ENCODE assay signal across 25 cellular contexts in the genomic region with DNA sequence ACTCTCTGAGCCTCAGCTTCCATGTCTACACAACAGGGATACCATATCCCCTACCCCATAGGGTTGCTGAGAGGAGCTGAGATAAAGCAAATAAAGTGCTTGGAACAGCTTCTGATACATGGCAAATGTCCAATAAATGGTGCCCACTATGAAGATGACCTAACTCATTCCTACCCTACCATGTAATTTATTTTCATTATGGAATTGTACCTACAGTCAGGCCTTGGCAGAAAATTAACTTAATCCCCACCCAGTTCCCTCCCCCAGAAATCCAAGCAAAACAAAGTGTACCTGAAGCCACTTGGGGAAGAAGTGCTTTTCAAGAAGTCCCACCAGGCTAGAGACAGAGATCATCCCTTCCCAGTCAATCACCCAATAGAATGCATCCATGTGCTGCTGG. TPM values are rescaled to one million over a fixed set of nuclear protein-coding genes. Genes with fewer than 3 reads are reported as not detected.
DNase-seq lines count a peak whose midpoint lies in the region; ATAC-seq and TF ChIP-seq lines count a peak whose summit lies in the region.
"Had no signal": no experiment of that assay in that cellular context is flagged by ENCODE, and none has a peak within 500 bp of the region (broad histone marks: within the 10 kb centered on the region; RNA-seq: fewer than 3 reads in every experiment).

No MANE protein-coding gene starts in this region.

- no peaks in the 10 kb centered on the region for H3K27me3 Mint-ChIP-seq in activated CD8-positive, alpha-beta T cell treated with anti-CD3 and anti-CD28 coated beads, Interleukin-2, amount 10 ng/mL, durations not matched to agents 7 days and 5 days (ENCODE audit: low read depth)
- H3K27me3 Mint-ChIP-seq: activated naive CD4-positive, alpha-beta T cell treated with anti-CD3 and anti-CD28 coated beads, Interleukin-2, amount 50 U/mL, for 24 hours; stimulated activated memory B cell treated with anti-CD40 and anti-IgM and Interleukin-4, amounts not matched to agents 10 μg/mL and 1 μg/mL and 100 μg/mL, for 72 hours; type B pancreatic cell had no signal

- DNase-seq in DMS79 treated with DMSO at 0.1 percent for 48 hours (lab: John Stamatoyannopoulos, UW) (peak; percentile 65), kidney tubule cell (ENCODE audit: low spot score) (peak; percentile 63), germinal center (ENCODE audit: low spot score) (no peak), NCI-H2107 (lab: John Stamatoyannopoulos, UW) (no peak)
- no peak for DNase-seq in activated CD8-positive, alpha-beta T cell treated with anti-CD3 and anti-CD28 coated beads, Interleukin-2, amount 10 ng/mL, durations not matched to agents 7 days and 5 days
- DNase-seq: activated CD4-positive, alpha-beta T cell treated with anti-CD3 and anti-CD28 coated beads for 48 hours; C1 segment of cervical spinal cord; effector CD4-positive, alpha-beta T cell; HCEC 1CT; left lung; mesendoderm; NCI-H1092; NCI-H1694; NCI-H526; ovary; SIG-M5; stimulated activated CD4-positive, alpha-beta T cell treated with anti-CD3 and anti-CD28 coated beads, Interleukin-15, amount 100 ng/mL, for 24 hours; T-helper 9 cell had no signal

- CTCF ChIA-PET in activated CD8-positive, alpha-beta T cell treated with anti-CD3 and anti-CD28 coated beads, Interleukin-2, amount 10 ng/mL, durations not matched to agents 7 days and 5 days (lab: Charles Lee) = interaction anchor here (1.0 to 4.5 kb wide), 3 partner anchors 9 to 18 kb away, joined by 3 to 40 read pairs (median 4); partner anchors contain the start of gene TFIP11

- H2AFZ ChIP-seq in KMS-11 (ENCODE audit: low read depth) = no peak overlapping the region

- H3K36me3 ChIP-seq in KMS-11 (ENCODE audit: insufficient read depth) = peaks cover 44% of the 10 kb centered on the region; the same call in 1 of the 2 replicates
- H3K36me3 ChIP-seq: ovary had no signal

- H3K79me2 ChIP-seq in KMS-11 (ENCODE audit: insufficient read depth, low read depth) = peaks cover 55% of the 10 kb centered on the region; the same call in 1 of the 2 replicates

- POLR2A ChIA-PET in activated CD8-positive, alpha-beta T cell treated with anti-CD3 and anti-CD28 coated beads, Interleukin-2, amount 10 ng/mL, durations not matched to agents 7 days and 5 days (lab: Charles Lee) = interaction anchor here (0.6 to 2.9 kb wide), 3 partner anchors 9 to 41 kb away, joined by 3 to 12 read pairs (median 3); partner anchors contain the start of gene TFIP11

- H3K9ac ChIP-seq in KMS-11 = no peak overlapping the region; the same call in 1 of the 2 replicates

- no peaks in the 10 kb centered on the region for H4K20me1 ChIP-seq in KMS-11 (ENCODE audit: insufficient read depth)

- H3K4me1 Mint-ChIP-seq in activated CD8-positive, alpha-beta T cell treated with anti-CD3 and anti-CD28 coated beads, Interleukin-2, amount 10 ng/mL, durations not matched to agents 7 days and 5 days (ENCODE audit: low read depth) = peaks cover 14% of the 10 kb centered on the region
- H3K4me1 Mint-ChIP-seq: activated naive CD4-positive, alpha-beta T cell treated with anti-CD3 and anti-CD28 coated beads, Interleukin-2, amount 50 U/mL, for 24 hours; stimulated activated memory B cell treated with anti-CD40 and anti-IgM and Interleukin-4, amounts not matched to agents 10 μg/mL and 1 μg/mL and 100 μg/mL, for 72 hours had no signal

- ATAC-seq in activated CD8-positive, alpha-beta T cell treated with anti-CD3 and anti-CD28 coated beads, Interleukin-2, amount 10 ng/mL, durations not matched to agents 7 days and 5 days = no peak
- no peak for ATAC-seq in HG03095 (IDR thresholded peaks at IDR 0.05; ENCODE audit: unreplicated experiment)
- ATAC-seq: left lung; Panc1; stimulated activated memory B cell treated with anti-CD40 and anti-IgM and Interleukin-4, amounts not matched to agents 10 μg/mL and 1 μg/mL and 100 μg/mL, for 72 hours had no signal

- H3K4me3 Mint-ChIP-seq in activated CD8-positive, alpha-beta T cell treated with anti-CD3 and anti-CD28 coated beads, Interleukin-2, amount 10 ng/mL, durations not matched to agents 7 days and 5 days = no peak overlapping the region
- H3K4me3 Mint-ChIP-seq: activated naive CD4-positive, alpha-beta T cell treated with anti-CD3 and anti-CD28 coated beads, Interleukin-2, amount 50 U/mL, for 24 hours; stimulated activated memory B cell treated with anti-CD40 and anti-IgM and Interleukin-4, amounts not matched to agents 10 μg/mL and 1 μg/mL and 100 μg/mL, for 72 hours; type B pancreatic cell had no signal

- H3K27me3 ChIP-seq in KMS-11 (ENCODE audit: insufficient read depth, low read depth) = no peaks in the 10 kb centered on the region
- H3K27me3 ChIP-seq: left lung, ovary had no signal

- H3K27ac Mint-ChIP-seq in activated CD8-positive, alpha-beta T cell treated with anti-CD3 and anti-CD28 coated beads, Interleukin-2, amount 10 ng/mL, durations not matched to agents 7 days and 5 days = peak overlapping the region; percentile 75
- H3K27ac Mint-ChIP-seq: activated naive CD4-positive, alpha-beta T cell treated with anti-CD3 and anti-CD28 coated beads, Interleukin-2, amount 50 U/mL, for 24 hours; stimulated activated memory B cell treated with anti-CD40 and anti-IgM and Interleukin-4, amounts not matched to agents 10 μg/mL and 1 μg/mL and 100 μg/mL, for 72 hours; type B pancreatic cell had no signal

- peak overlapping the region; percentile 20; the same call in 1 of the 2 replicates for H3K27ac ChIP-seq in KMS-11
- H3K27ac ChIP-seq: left lung, ovary, VCaP had no signal

- H3K4me1 ChIP-seq in KMS-11 (ENCODE audit: low read depth, poor library complexity, severe bottlenecking) = peaks cover 87% of the 10 kb centered on the region
- H3K4me1 ChIP-seq: left lung had no signal

- H3K4me2 ChIP-seq in KMS-11 = peak overlapping the region; percentile 36; the same call in 1 of the 2 replicates

- no peaks in the 10 kb centered on the region for H3K9me3 Mint-ChIP-seq in activated CD8-positive, alpha-beta T cell treated with anti-CD3 and anti-CD28 coated beads, Interleukin-2, amount 10 ng/mL, durations not matched to agents 7 days and 5 days (ENCODE audit: insufficient read depth)
- H3K9me3 Mint-ChIP-seq: activated naive CD4-positive, alpha-beta T cell treated with anti-CD3 and anti-CD28 coated beads, Interleukin-2, amount 50 U/mL, for 24 hours; stimulated activated memory B cell treated with anti-CD40 and anti-IgM and Interleukin-4, amounts not matched to agents 10 μg/mL and 1 μg/mL and 100 μg/mL, for 72 hours; type B pancreatic cell had no signal

- H3K4me3 ChIP-seq in KMS-11 (IDR thresholded peaks at IDR 0.05; ENCODE audit: insufficient read depth, low read depth, low read length) = no peak overlapping the region
- H3K4me3 ChIP-seq: left lung, ovary had no signal

- peaks cover 68% of the 10 kb centered on the region for H3K36me3 Mint-ChIP-seq in activated CD8-positive, alpha-beta T cell treated with anti-CD3 and anti-CD28 coated beads, Interleukin-2, amount 10 ng/mL, durations not matched to agents 7 days and 5 days (ENCODE audit: low read depth)

- TF ChIP-seq CTCF in KMS-11 (conservative IDR thresholded peaks at IDR 0.05; ENCODE audit: low read depth, low read length) = no peak

RNA-seq across cellular contexts. Expression of gene SRRD, which starts 10.8 kb away (rescaled TPM):
- 10 to 100 TPM; 21.6 to 22.6 TPM for total RNA-seq in activated CD8-positive, alpha-beta T cell treated with anti-CD3 and anti-CD28 coated beads, Interleukin-2, amount 10 ng/mL, durations not matched to agents 7 days and 5 days

RNA-seq across cellular contexts. Expression of gene HPS4, which starts 10.9 kb away (rescaled TPM):
- 10 to 100 TPM; 32.2 to 34.6 TPM for total RNA-seq in activated CD8-positive, alpha-beta T cell treated with anti-CD3 and anti-CD28 coated beads, Interleukin-2, amount 10 ng/mL, durations not matched to agents 7 days and 5 days

RNA-seq across cellular contexts. Expression of gene TFIP11, which starts 17.8 kb away (rescaled TPM):
- total RNA-seq in activated CD8-positive, alpha-beta T cell treated with anti-CD3 and anti-CD28 coated beads, Interleukin-2, amount 10 ng/mL, durations not matched to agents 7 days and 5 days = 10 to 100 TPM; 56.2 to 57.7 TPM

Comparison
In these comparisons a context has a peak if more than half of its experiments do, and no peak if none do; other contexts are left out.
1. DNase-seq: peak in DMS79 treated with DMSO at 0.1 percent for 48 hours (single experiment) and kidney tubule cell (single experiment); none in activated CD8-positive, alpha-beta T cell treated with anti-CD3 and anti-CD28 coated beads, Interleukin-2, amount 10 ng/mL, durations not matched to agents 7 days and 5 days (single experiment), germinal center (single experiment) and NCI-H2107 (single experiment).